24 cellular contexts compared by ENCODE assay signal in genomic region chr10:88477343-88478085, GRCh38.
DNase-seq lines count a peak whose midpoint lies in the region; ATAC-seq and TF ChIP-seq lines count a peak whose summit lies in the region.
"Had no signal": no experiment of that assay in that cellular context is flagged by ENCODE, and none has a peak within 500 bp of the region (broad histone marks: within the 10 kb centered on the region; RNA-seq: fewer than 3 reads in every experiment).

No MANE protein-coding gene starts in this region.

- H3K9me3 ChIP-seq in heart left ventricle (peaks cover 0 to 4% (median 0%) of the 10 kb centered on the region in 12 donors), PC-9 (ENCODE audit: insufficient read depth, low read depth) (no peaks in the 10 kb centered on the region)

- H3K27ac Mint-ChIP-seq in type B pancreatic cell = no peak overlapping the region
- H3K27ac Mint-ChIP-seq: activated CD8-positive, alpha-beta T cell treated with anti-CD3 and anti-CD28 coated beads for 36 hours; activated naive CD8-positive, alpha-beta T cell treated with anti-CD3 and anti-CD28 coated beads, Interleukin-2, amount 10 ng/mL, durations not matched to agents 7 days and 5 days; B cell; CD8-positive, alpha-beta T cell; progenitor cell of endocrine pancreas had no signal

- H4K20me1 ChIP-seq in PC-9 (ENCODE audit: insufficient read depth) = no peaks in the 10 kb centered on the region

- H3K9me3 Mint-ChIP-seq in type B pancreatic cell = no peaks in the 10 kb centered on the region
- H3K9me3 Mint-ChIP-seq: activated CD8-positive, alpha-beta T cell treated with anti-CD3 and anti-CD28 coated beads for 36 hours; CD8-positive, alpha-beta T cell had no signal

- H3K4me3 ChIP-seq in heart left ventricle (no peak overlapping the region), choroid plexus epithelial cell (ENCODE audit: low read depth, low read length) (no peak overlapping the region), PC-9 (no peak overlapping the region)
- H3K4me3 ChIP-seq: hepatocyte, SK-N-MC had no signal

- WGBS in heart left ventricle, 4 donors = 85 to 89% (median 87%) methylated on average over 4 of the region's 4 CpGs

- H3F3A ChIP-seq in PC-9 (ENCODE audit: insufficient read depth, low read depth) = peaks cover 14% of the 10 kb centered on the region

- H3K9me2 ChIP-seq in PC-9 (ENCODE audit: insufficient read depth) = no peaks in the 10 kb centered on the region

- H3K36me3 Mint-ChIP-seq in type B pancreatic cell = no peaks in the 10 kb centered on the region
- H3K36me3 Mint-ChIP-seq: CD8-positive, alpha-beta T cell had no signal

- H3K36me3 ChIP-seq in heart left ventricle (no peaks in the 10 kb centered on the region), PC-9 (ENCODE audit: low read depth) (no peaks in the 10 kb centered on the region)

- no peak for TF ChIP-seq POLR2A in heart left ventricle (IDR thresholded peaks at IDR 0.05)

- peaks cover 10% of the 10 kb centered on the region for H3K4me1 Mint-ChIP-seq in type B pancreatic cell (ENCODE audit: unreplicated experiment)
- H3K4me1 Mint-ChIP-seq: activated naive CD8-positive, alpha-beta T cell treated with anti-CD3 and anti-CD28 coated beads, Interleukin-2, amount 10 ng/mL, durations not matched to agents 7 days and 5 days; B cell had no signal

- no peak overlapping the region for H3K4me3 Mint-ChIP-seq in type B pancreatic cell
- H3K4me3 Mint-ChIP-seq: activated CD8-positive, alpha-beta T cell treated with anti-CD3 and anti-CD28 coated beads for 36 hours; activated naive CD8-positive, alpha-beta T cell treated with anti-CD3 and anti-CD28 coated beads, Interleukin-2, amount 10 ng/mL, durations not matched to agents 7 days and 5 days; B cell; CD8-positive, alpha-beta T cell had no signal

- ATAC-seq in heart left ventricle (peak in 3 of 4 donors; percentile 41 to 64 (median 59)), left ventricle myocardium superior (peak; percentile 58), HG02623 (IDR thresholded peaks at IDR 0.05; ENCODE audit: unreplicated experiment) (no peak)
- ATAC-seq: activated CD8-positive, alpha-beta T cell treated with anti-CD3 and anti-CD28 coated beads for 36 hours; CD8-positive, alpha-beta T cell; left colon had no signal

- intact Hi-C loops in heart left ventricle (cut with DNase I) (no loop called here), cardiac septum (cut with DNase I) (no loop called here), left ventricle myocardium superior (cut with micrococcal nuclease) (no loop called here), PC-9 (cut with micrococcal nuclease; ENCODE audit: unreplicated experiment) (no loop called here)

- no peak overlapping the region for H2AFZ ChIP-seq in PC-9
- H2AFZ ChIP-seq: hepatocyte had no signal

- H3K4me1 ChIP-seq in heart left ventricle (peaks cover 0 to 30% (median 5%) of the 10 kb centered on the region in 12 donors), PC-9 (replicated peaks; ENCODE audit: insufficient read depth) (peaks cover 20% of the 10 kb centered on the region)

- no TSS peak for BruUV-seq in PC-9 (replicated peaks; lab: Mats Ljungman, UMichigan)

- H3K27me3 Mint-ChIP-seq in type B pancreatic cell = no peaks in the 10 kb centered on the region
- H3K27me3 Mint-ChIP-seq: activated CD8-positive, alpha-beta T cell treated with anti-CD3 and anti-CD28 coated beads for 36 hours; B cell; progenitor cell of endocrine pancreas had no signal

- CTCF ChIA-PET in PC-9 (lab: Charles Lee) = no interaction called here

- POLR2A ChIA-PET in PC-9 (lab: Charles Lee; ENCODE audit: unreplicated experiment) = no interaction called here

- TF ChIP-seq CTCF in heart left ventricle (IDR thresholded peaks at IDR 0.05) (no peak), choroid plexus epithelial cell (conservative IDR thresholded peaks at IDR 0.05; ENCODE audit: low read depth, low read length) (no peak), PC-9 (conservative IDR thresholded peaks at IDR 0.05) (no peak), type B pancreatic cell (conservative IDR thresholded peaks at IDR 0.05) (no peak)

- H3K27ac ChIP-seq in heart left ventricle = no peak overlapping the region
- H3K27ac ChIP-seq in PC-9 = no peak overlapping the region
- H3K27ac ChIP-seq: hepatocyte, SK-N-MC had no signal

- no peak overlapping the region for H3K4me2 ChIP-seq in PC-9
- H3K4me2 ChIP-seq: hepatocyte had no signal

- no peaks in the 10 kb centered on the region for H3K79me2 ChIP-seq in PC-9 (ENCODE audit: low read depth)
- H3K79me2 ChIP-seq: hepatocyte had no signal

- H3K27me3 ChIP-seq in heart left ventricle (no peaks in the 10 kb centered on the region), PC-9 (ENCODE audit: insufficient read depth, low read depth) (no peaks in the 10 kb centered on the region)
- H3K27me3 ChIP-seq: hepatocyte had no signal

- DNase-seq in heart left ventricle (no peak), cardiac septum (ENCODE audit: low spot score) (no peak), choroid plexus epithelial cell (ENCODE audit: low read depth) (peak; percentile 67), left ventricle myocardium superior (no peak), PC-9 (no peak), type B pancreatic cell (ENCODE audit: extremely low spot score, unreplicated experiment) (no peak)
- no peak for DNase-seq in activated naive CD4-positive, alpha-beta T cell treated with Interleukin-2 at 50 U/mL for 16 hours
- DNase-seq: activated CD8-positive, alpha-beta T cell treated with anti-CD3 and anti-CD28 coated beads for 36 hours; activated effector memory CD4-positive, alpha-beta T cell treated with Interleukin-2 at 50 U/mL for 16 hours; activated naive CD8-positive, alpha-beta T cell treated with anti-CD3 and anti-CD28 coated beads, Interleukin-2, amount 10 ng/mL, durations not matched to agents 7 days and 5 days; CD8-positive, alpha-beta T cell; DMS153; IMR-90; left colon; mesenchymal stem cell; NCI-H1048; NCI-H2171 treated with DMSO at 0.1 percent for 48 hours; stimulated activated naive CD4-positive, alpha-beta T cell treated with Interleukin-2 at 50 U/mL for 16 hours; T-helper 2 cell had no signal
